Comparison of ENCODE assay signal across 1 cellular context in genomic region chr9:109010676-109011655, GRCh38.
A peak's percentile ranks its signal among the peaks of the same experiment; 100 is the strongest.
TF ChIP-seq lines count a peak whose summit lies in the region.

No MANE protein-coding gene starts in this region.

TF ChIP-seq in HepG2, 621 proteins besides CTCF, POLR2A, EP300 and RAD21 (continued from another document):
- TF ChIP-seq TERF1 (CRISPR knock-in tag; IDR thresholded peaks at IDR 0.05) (no peak), KLF15 (CRISPR knock-in tag; IDR thresholded peaks at IDR 0.05; ENCODE audit: borderline replicate concordance) (no peak), FOSL2 (CRISPR knock-in tag; IDR thresholded peaks at IDR 0.05) (peak; percentile 92), PAF1 (CRISPR knock-in tag; IDR thresholded peaks at IDR 0.05) (no peak), FOXK1 (CRISPR knock-in tag; IDR thresholded peaks at IDR 0.05; ENCODE audit: borderline replicate concordance, low read depth) (peak; percentile 25; the same call in 1 of the 2 replicates), CREB1 (IDR thresholded peaks at IDR 0.05) (peak; percentile 70), CREB1 (CRISPR knock-in tag; IDR thresholded peaks at IDR 0.05) (peak; percentile 70; the same call in 1 of the 2 replicates), ZBTB21 (CRISPR knock-in tag; IDR thresholded peaks at IDR 0.05) (peak; percentile 95), IKZF5 (CRISPR knock-in tag; IDR thresholded peaks at IDR 0.05) (no peak), ZNF362 (CRISPR knock-in tag; IDR thresholded peaks at IDR 0.05; ENCODE audit: borderline replicate concordance) (peak; percentile 55; the same call in 1 of the 2 replicates), GFI1 (CRISPR knock-in tag; IDR thresholded peaks at IDR 0.05; ENCODE audit: borderline replicate concordance) (peak; percentile 92), NFE2L2 (IDR thresholded peaks at IDR 0.05; ENCODE audit: low read length) (0 out of 2 replicates have a peak, but pooled peaks have one; percentile 17), GABPA (IDR thresholded peaks at IDR 0.05; ENCODE audit: low read depth, low read length) (no peak), GABPA (CRISPR knock-in tag; IDR thresholded peaks at IDR 0.05; ENCODE audit: low read depth) (0 out of 2 replicates have a peak, but pooled peaks have one; percentile 8), NBN (conservative IDR thresholded peaks at IDR 0.05) (no peak), ZSCAN20 (CRISPR knock-in tag; IDR thresholded peaks at IDR 0.05; ENCODE audit: borderline replicate concordance) (no peak), NFE2 (CRISPR knock-in tag; IDR thresholded peaks at IDR 0.05) (peak; percentile 25; the same call in 1 of the 2 replicates), FOXJ3 (CRISPR knock-in tag; IDR thresholded peaks at IDR 0.05; ENCODE audit: borderline replicate concordance) (no peak), CEBPZ (IDR thresholded peaks at IDR 0.05; ENCODE audit: low read length) (no peak), ZNF878 (CRISPR knock-in tag; IDR thresholded peaks at IDR 0.05) (no peak), ATF1 (CRISPR knock-in tag; IDR thresholded peaks at IDR 0.05) (0 out of 2 replicates have a peak, but pooled peaks have one; percentile 32), UBTF (CRISPR knock-in tag; IDR thresholded peaks at IDR 0.05) (no peak), ATF3 (CRISPR knock-in tag; IDR thresholded peaks at IDR 0.05) (0 out of 2 replicates have a peak, but pooled peaks have one; percentile 43)
